Comparison of ENCODE assay signal across 1 cellular context in genomic region chr4:74189331-74190043, GRCh38.
A peak's percentile ranks its signal among the peaks of the same experiment; 100 is the strongest.
TF ChIP-seq lines count a peak whose summit lies in the region.

No MANE protein-coding gene starts in this region.

TF ChIP-seq in K562, 482 proteins besides CTCF, POLR2A, EP300 and RAD21 (continued from another document):
- TF ChIP-seq PBX2 (CRISPR knock-in tag; IDR thresholded peaks at IDR 0.05; ENCODE audit: low read depth) (no peak), PBX2 (tag; conservative IDR thresholded peaks at IDR 0.05; ENCODE audit: low read depth) (peak; percentile 79), CHAMP1 (IDR thresholded peaks at IDR 0.05) (0 out of 2 replicates have a peak, but pooled peaks have one; percentile 22), ZNF384 (IDR thresholded peaks at IDR 0.05; ENCODE audit: low read depth, low read length) (peak; percentile 99), DEAF1 (CRISPR knock-in tag; IDR thresholded peaks at IDR 0.05) (peak; percentile 63)
